Comparison of ENCODE assay signal across 8 cellular contexts in genomic region chr3:194632983-194633348, GRCh38. TPM values are rescaled to one million over a fixed set of nuclear protein-coding genes. Genes with fewer than 3 reads are reported as not detected.
DNase-seq lines count a peak whose midpoint lies in the region; ATAC-seq, FAIRE-seq and TF ChIP-seq lines count a peak whose summit lies in the region.

No MANE protein-coding gene starts in this region.

- H2AFZ ChIP-seq in OCI-LY3 (ENCODE audit: low read depth, low read length): peak overlapping the region; percentile 99; the same call in 1 of the 2 replicates
- H2AFZ ChIP-seq in H1 (ENCODE audit: low read length): no peak overlapping the region

- H3K9ac ChIP-seq in OCI-LY3 (ENCODE audit: low read length): peak overlapping the region; percentile 78
- H3K9ac ChIP-seq in H1 (replicated peaks in 1 of 4; ENCODE audit: extremely low read depth in 1 of 4, low read depth in 3 of 4, low read length in 3 of 4): peak overlapping the region in 3 of 4 experiments; percentile 48 to 90 (median 69); a peak in 5 of 7 replicates

- POLR2A ChIA-PET in H1 (lab: Charles Lee; ENCODE audit: partially characterized antibody): interaction anchor here (1.1 to 1.6 kb wide), 6 partner anchors 9 to 153 kb away, joined by 3 to 5 read pairs (median 4); no protein-coding TSS in a partner anchor
- POLR2A ChIA-PET in naive thymus-derived CD8-positive, alpha-beta T cell (lab: Charles Lee): no interaction called here

- H3K9me3 Mint-ChIP-seq in naive thymus-derived CD8-positive, alpha-beta T cell: no peaks in the 10 kb centered on the region

- H3K18ac ChIP-seq in H1 (ENCODE audit: extremely low read depth, low read length): no peak overlapping the region

- no peaks in the 10 kb centered on the region for H4K20me1 ChIP-seq in OCI-LY3 (ENCODE audit: insufficient read depth, low read length)
- peaks cover 0 to 2% of the 10 kb centered on the region in 2 experiments for H4K20me1 ChIP-seq in H1 (replicated peaks in 1 of 2; ENCODE audit: control insufficient read depth in 1 of 2, insufficient read depth in 2 of 2, low read length in 2 of 2)

- H3K4me2 ChIP-seq in OCI-LY3 (ENCODE audit: low read length): peak overlapping the region; percentile 76
- H3K4me2 ChIP-seq in H1 (ENCODE audit: insufficient read depth in 1 of 2, low read depth in 2 of 2, low read length in 2 of 2): peak overlapping the region; percentile 55 to 97

- peak overlapping the region; percentile 35; the same call in 1 of the 2 replicates for H2BK5ac ChIP-seq in H1 (ENCODE audit: low read depth, low read length)

- H3K23ac ChIP-seq in H1 (ENCODE audit: insufficient read length): no peak overlapping the region

- H3K27ac ChIP-seq in OCI-LY3 (ENCODE audit: low read length): no peak overlapping the region
- no peak overlapping the region; the same call in 1 of the 2 replicates for H3K27ac ChIP-seq in H1 (ENCODE audit: low read depth, low read length)

- no peak overlapping the region for H2BK20ac ChIP-seq in H1 (ENCODE audit: low read length)

- H3K56ac ChIP-seq in H1 (replicated peaks; ENCODE audit: insufficient read length, low read depth, low read length): no peak overlapping the region

- H3K27me3 Mint-ChIP-seq in naive thymus-derived CD8-positive, alpha-beta T cell: no peaks in the 10 kb centered on the region

- H2BK15ac ChIP-seq in H1 (ENCODE audit: low read length): no peak overlapping the region

- no peak for FAIRE-seq in H1 (lab: Jason Lieb, UNC)

- H3K14ac ChIP-seq in H1 (ENCODE audit: insufficient read length): no peak overlapping the region

- no peak overlapping the region for H4K91ac ChIP-seq in H1 (replicated peaks; ENCODE audit: insufficient read length, low read length)

- H2AK5ac ChIP-seq in H1 (ENCODE audit: low read depth, low read length): no peak overlapping the region

- CTCF ChIA-PET in H1 (lab: Charles Lee; ENCODE audit: partially characterized antibody): interaction anchor here (0.7 to 1.5 kb wide), 4 partner anchors 10 to 50 kb away, joined by 3 to 4 read pairs (median 3); no protein-coding TSS in a partner anchor

- H2BK120ac ChIP-seq in H1 (replicated peaks; ENCODE audit: low read depth, low read length): no peak overlapping the region

- H3K9me3 ChIP-seq in OCI-LY3 (ENCODE audit: insufficient read depth, low read length) (no peaks in the 10 kb centered on the region), H1 (ENCODE audit: insufficient read depth in 2 of 2, low read depth in 1 of 2, low read length in 1 of 2) (peaks cover 12 to 21% of the 10 kb centered on the region in 2 experiments)

- H3K36me3 Mint-ChIP-seq in naive thymus-derived CD8-positive, alpha-beta T cell: no peaks in the 10 kb centered on the region

- no peak overlapping the region for H2BK12ac ChIP-seq in H1 (ENCODE audit: low read depth, low read length)

- peaks cover 0 to 18% (median 5%) of the 10 kb centered on the region in 4 donors for H3K4me1 Mint-ChIP-seq in naive thymus-derived CD8-positive, alpha-beta T cell

- peak overlapping the region in 4 of 10 donors; percentile 11 to 83 (median 72) for H3K27ac Mint-ChIP-seq in naive thymus-derived CD8-positive, alpha-beta T cell

- H3K36me3 ChIP-seq in OCI-LY3 (replicated peaks; ENCODE audit: low read depth, low read length) (peaks cover 5% of the 10 kb centered on the region), H1 (ENCODE audit: control insufficient read depth in 2 of 4, insufficient read depth in 4 of 4, low read length in 3 of 4) (peaks cover 0 to 16% (median 7%) of the 10 kb centered on the region in 4 experiments; a peak in 4 of 8 replicates)

- peak; percentile 7 to 18 for DNase-seq in stimulated activated CD4-positive, alpha-beta T cell treated with anti-CD3 and anti-CD28 coated beads, Interleukin-4, amount 100 ng/mL, for 48 hours (ENCODE audit: low read depth in 2 of 2)
- no peak for DNase-seq in stimulated activated CD4-positive, alpha-beta T cell treated with anti-CD3 and anti-CD28 coated beads, Interleukin-12 subunit alpha, Interleukin-12 subunit beta, amount 100 ng/mL, for 4 hours
- DNase-seq in H1 (ENCODE audit: low read depth in 1 of 2, low spot score in 2 of 2): peak in 1 of 2 experiments; percentile 61
- DNase-seq in naive thymus-derived CD8-positive, alpha-beta T cell: peak in 1 of 10 donors; percentile 12
- no peak for DNase-seq in left lobe of liver (ENCODE audit: low spot score)
- no peak for DNase-seq in activated CD4-positive, CD25-positive, alpha-beta regulatory T cell treated with anti-CD3 and anti-CD28 coated beads, Interleukin-2, amount 50 U/mL, for 72 hours

- H4K8ac ChIP-seq in H1 (ENCODE audit: extremely low read depth, insufficient read depth, low read length): 0 out of 2 replicates have a peak overlapping the region, but pooled peaks have one; percentile 62

- H3K4me3 Mint-ChIP-seq in naive thymus-derived CD8-positive, alpha-beta T cell: peak overlapping the region; percentile 77 to 91 (median 82)

- no peak for TF ChIP-seq POLR2A in H1 (IDR thresholded peaks at IDR 0.05; ENCODE audit: control extremely low read depth in 1 of 2, low read depth in 2 of 2, low read length in 2 of 2)

- H3K27me3 ChIP-seq in OCI-LY3 (ENCODE audit: low read depth, low read length): no peaks in the 10 kb centered on the region
- H3K27me3 ChIP-seq in H1 (replicated peaks in 1 of 4; ENCODE audit: control insufficient read depth in 3 of 4, extremely low read depth in 1 of 4, insufficient read depth in 3 of 4, low read length in 3 of 4): no peaks in the 10 kb centered on the region

- H3K79me2 ChIP-seq in OCI-LY3 (ENCODE audit: low read length) (no peaks in the 10 kb centered on the region), H1 (ENCODE audit: control insufficient read depth in 1 of 2, insufficient read depth in 2 of 2, low read length in 2 of 2) (no peaks in the 10 kb centered on the region)

- no peak overlapping the region for H4K5ac ChIP-seq in H1 (ENCODE audit: insufficient read length, low read depth, low read length)

- H3K4me3 ChIP-seq in OCI-LY3 (ENCODE audit: low read length): peak overlapping the region; percentile 98
- peak overlapping the region; percentile 47 to 93 (median 68) for H3K4me3 ChIP-seq in H1 (ENCODE audit: extremely low read depth in 1 of 4, insufficient read depth in 2 of 4, low read depth in 3 of 4, low read length in 4 of 4)

- no CpG with 5 or more reads among the region's 50 CpGs for WGBS in H1 (ENCODE audit: extremely low coverage in 1 of 2, insufficient coverage in 1 of 2, insufficient read length in 1 of 2, insufficient replicate concordance in 2 of 2, low coverage in 1 of 2, low lambda C conversion rate in 2 of 2, missing lambda C conversion rate in 1 of 2), 2 experiments

- TF ChIP-seq CTCF in OCI-LY3 (IDR thresholded peaks at IDR 0.05; ENCODE audit: low read depth, low read length): no peak
- no peak for TF ChIP-seq CTCF in H1 (IDR thresholded peaks at IDR 0.05; ENCODE audit: control extremely low read depth in 1 of 3, insufficient read depth in 1 of 3, low read depth in 1 of 3, low read length in 3 of 3)

- H3K23me2 ChIP-seq in H1 (ENCODE audit: low read depth, low read length): peaks cover 8% of the 10 kb centered on the region

- H3K79me1 ChIP-seq in H1 (ENCODE audit: low read depth, low read length): no peaks in the 10 kb centered on the region

- peak; percentile 53 for ATAC-seq in HG02938 (IDR thresholded peaks at IDR 0.05; ENCODE audit: unreplicated experiment)
- peak; percentile 62 to 69 for ATAC-seq in naive thymus-derived CD8-positive, alpha-beta T cell
- ATAC-seq in left lobe of liver: no peak

- H3K4me1 ChIP-seq in OCI-LY3 (ENCODE audit: low read length) (peaks cover 4% of the 10 kb centered on the region; the same call in 1 of the 2 replicates), H1 (replicated peaks in 1 of 4; ENCODE audit: control insufficient read depth in 3 of 4, insufficient read depth in 4 of 4, low read length in 3 of 4) (no peaks in the 10 kb centered on the region)

- TF ChIP-seq RAD21 in H1 (IDR thresholded peaks at IDR 0.05 in 1 of 2, conservative IDR thresholded peaks at IDR 0.05 in 1 of 2; ENCODE audit: low read depth in 2 of 2, low read length in 2 of 2): no peak

- peak overlapping the region; percentile 99 for H3K4ac ChIP-seq in H1 (replicated peaks; ENCODE audit: insufficient read length, low read depth, low read length)

- no peak for TF ChIP-seq EP300 in H1 (IDR thresholded peaks at IDR 0.05; ENCODE audit: borderline replicate concordance in 1 of 2, low read depth in 2 of 2, low read length in 2 of 2)

RNA-seq across cellular contexts. Expression of gene TMEM44, which starts 0.3 kb away (rescaled TPM):
- total RNA-seq in H1 (2021; fragmentation: NEBNext Ultra II Directional; extraction: Animal tissue kit (Norgen Biotek cat#: 25700)): 15.4 and 16.7 TPM in 2 replicates
- polyA plus RNA-seq in H1 (2011; rRNA removed): 14.0 and 14.8 TPM in 2 replicates
- 16.6 TPM for polyA plus RNA-seq in H1 (2011; cell fraction: cytosol; rRNA removed)
- 28.7 TPM for polyA plus RNA-seq in H1 (2011; cell fraction: nucleus; rRNA removed)
- polyA plus RNA-seq in H1 (2012, experiment 1 of 2): 15.1 to 20.7 TPM (median 18.0 TPM) in 4 replicates
- 9.9 TPM for polyA plus RNA-seq in H1 (2012, experiment 2 of 2)
- polyA plus RNA-seq in H1 (2013, experiment 1 of 2): 10.8 TPM
- polyA plus RNA-seq in H1 (2013, experiment 2 of 2): 10.9 TPM
- polyA minus RNA-seq in H1 (2011; rRNA and poly(A)+ RNA removed): 12.5 and 13.0 TPM in 2 replicates
- 15.5 TPM for polyA minus RNA-seq in H1 (2011; cell fraction: cytosol; rRNA and poly(A)+ RNA removed)
- polyA minus RNA-seq in H1 (2011; cell fraction: nucleus; rRNA and poly(A)+ RNA removed): 11.7 TPM
- 1 to 10 TPM; 3.4 to 4.6 TPM for total RNA-seq in naive thymus-derived CD8-positive, alpha-beta T cell
- polyA plus RNA-seq in naive thymus-derived CD8-positive, alpha-beta T cell: 1 to 10 TPM in 2 of 3 donors, under 1 TPM in 1; 0.14 to 2.0 (median 1.6) TPM
- total RNA-seq in left lobe of liver: 4.6 TPM

RNA-seq across cellular contexts. Expression of gene LSG1, which starts 39.0 kb away (rescaled TPM):
- total RNA-seq in H1 (2021; fragmentation: NEBNext Ultra II Directional; extraction: Animal tissue kit (Norgen Biotek cat#: 25700)): 47.6 and 49.9 TPM in 2 replicates
- 17.8 and 23.7 TPM in 2 replicates for polyA plus RNA-seq in H1 (2011; rRNA removed)
- 27.4 TPM for polyA plus RNA-seq in H1 (2011; cell fraction: cytosol; rRNA removed)
- polyA plus RNA-seq in H1 (2011; cell fraction: nucleus; rRNA removed): 40.1 TPM
- polyA plus RNA-seq in H1 (2012, experiment 1 of 2): 32.9 to 45.5 TPM (median 41.1 TPM) in 4 replicates
- 6.7 TPM for polyA plus RNA-seq in H1 (2012, experiment 2 of 2)
- polyA plus RNA-seq in H1 (2013, experiment 1 of 2): 42.5 TPM
- 40.4 TPM for polyA plus RNA-seq in H1 (2013, experiment 2 of 2)
- 52.6 and 90.4 TPM in 2 replicates for polyA minus RNA-seq in H1 (2011; rRNA and poly(A)+ RNA removed)
- 36.5 TPM for polyA minus RNA-seq in H1 (2011; cell fraction: cytosol; rRNA and poly(A)+ RNA removed)
- 57.7 TPM for polyA minus RNA-seq in H1 (2011; cell fraction: nucleus; rRNA and poly(A)+ RNA removed)
- 10 to 100 TPM; 87.7 to 97.5 TPM for total RNA-seq in naive thymus-derived CD8-positive, alpha-beta T cell
- polyA plus RNA-seq in naive thymus-derived CD8-positive, alpha-beta T cell: 10 to 100 TPM; 23.0 to 42.8 (median 24.8) TPM
- total RNA-seq in left lobe of liver: 13.3 TPM

RNA-seq across cellular contexts. Expression of gene FAM43A, which starts 52.7 kb away (rescaled TPM):
- total RNA-seq in H1 (2021; fragmentation: NEBNext Ultra II Directional; extraction: Animal tissue kit (Norgen Biotek cat#: 25700)): 2.6 and 2.9 TPM in 2 replicates
- polyA plus RNA-seq in H1 (2011; rRNA removed): 2.3 and 4.9 TPM in 2 replicates
- 4.3 TPM for polyA plus RNA-seq in H1 (2011; cell fraction: cytosol; rRNA removed)
- polyA plus RNA-seq in H1 (2011; cell fraction: nucleus; rRNA removed): 4.0 TPM
- 1.9 to 2.7 TPM (median 1.9 TPM) in 4 replicates for polyA plus RNA-seq in H1 (2012, experiment 1 of 2)
- polyA plus RNA-seq in H1 (2012, experiment 2 of 2): 2.4 TPM
- polyA plus RNA-seq in H1 (2013, experiment 1 of 2): 1.3 TPM
- polyA plus RNA-seq in H1 (2013, experiment 2 of 2): 1.4 TPM
- polyA minus RNA-seq in H1 (2011; rRNA and poly(A)+ RNA removed): 0.44 and 0.66 TPM in 2 replicates
- polyA minus RNA-seq in H1 (2011; cell fraction: cytosol; rRNA and poly(A)+ RNA removed): 2.2 TPM
- 5.6 TPM for polyA minus RNA-seq in H1 (2011; cell fraction: nucleus; rRNA and poly(A)+ RNA removed)
- total RNA-seq in naive thymus-derived CD8-positive, alpha-beta T cell: 1 to 10 TPM; 3.5 to 3.8 TPM
- 1 to 10 TPM in 1 of 3 donors, under 1 TPM in 2; 0.40 to 1.1 (median 0.53) TPM for polyA plus RNA-seq in naive thymus-derived CD8-positive, alpha-beta T cell
- 1.5 TPM for total RNA-seq in left lobe of liver

Comparison
In these comparisons a context has a peak if more than half of its experiments do, and no peak if none do; other contexts are left out.
1. DNase-seq: peak in stimulated activated CD4-positive, alpha-beta T cell treated with anti-CD3 and anti-CD28 coated beads, Interleukin-4, amount 100 ng/mL, for 48 hours (2 of 2); none in stimulated activated CD4-positive, alpha-beta T cell treated with anti-CD3 and anti-CD28 coated beads, Interleukin-12 subunit alpha, Interleukin-12 subunit beta, amount 100 ng/mL, for 4 hours (single experiment), left lobe of liver (single experiment) and activated CD4-positive, CD25-positive, alpha-beta regulatory T cell treated with anti-CD3 and anti-CD28 coated beads, Interleukin-2, amount 50 U/mL, for 72 hours (single experiment).